Comparison of ENCODE assay signal across 16 cellular contexts in genomic region chr2:19846030-19846429, GRCh38.
"Had no signal": no experiment of that assay in that cellular context is flagged by ENCODE, and none has a peak within 500 bp of the region (broad histone marks: within the 10 kb centered on the region; RNA-seq: fewer than 3 reads in every experiment).

No MANE protein-coding gene starts in this region.

- H3K36me3 ChIP-seq: esophagus squamous epithelium, left lung had no signal

- ATAC-seq: activated CD4-positive, CD25-positive, alpha-beta regulatory T cell treated with anti-CD3 and anti-CD28 coated beads, Interleukin-2, amount 50 U/mL, for 24 hours; activated naive CD4-positive, alpha-beta T cell treated with anti-CD3 and anti-CD28 coated beads, Interleukin-2, amount 50 U/mL, for 72 hours; activated T-cell treated with anti-CD3 and anti-CD28 coated beads, Interleukin-2, amount 50 U/mL, for 4 hours; body of pancreas; foreskin keratinocyte; left lung had no signal

- H3K27ac Mint-ChIP-seq: activated naive CD4-positive, alpha-beta T cell treated with anti-CD3 and anti-CD28 coated beads, Interleukin-2, amount 50 U/mL, for 72 hours; nephron progenitor cell; stimulated activated naive CD8-positive, alpha-beta T cell treated with anti-CD3 and anti-CD28 coated beads, Interleukin-15, Interleukin-2, amounts not matched to agents 100 ng/mL and 50 ng/mL, for 24 hours had no signal

- H3K9me3 Mint-ChIP-seq: activated naive CD4-positive, alpha-beta T cell treated with anti-CD3 and anti-CD28 coated beads, Interleukin-2, amount 50 U/mL, for 72 hours; nephron progenitor cell; stimulated activated naive CD8-positive, alpha-beta T cell treated with anti-CD3 and anti-CD28 coated beads, Interleukin-15, Interleukin-2, amounts not matched to agents 100 ng/mL and 50 ng/mL, for 24 hours had no signal

- H3K27me3 ChIP-seq: body of pancreas, left lung, testis had no signal

- H3K9me3 ChIP-seq: body of pancreas, esophagus squamous epithelium, left lung, testis had no signal

- H3K36me3 Mint-ChIP-seq: activated naive CD4-positive, alpha-beta T cell treated with anti-CD3 and anti-CD28 coated beads, Interleukin-2, amount 50 U/mL, for 72 hours had no signal

- H3K4me3 ChIP-seq: body of pancreas, esophagus squamous epithelium, left lung, testis had no signal

- H3K4me3 Mint-ChIP-seq: activated T-cell treated with anti-CD3 and anti-CD28 coated beads, Interleukin-2, amount 50 U/mL, for 4 hours; nephron progenitor cell; stimulated activated naive CD8-positive, alpha-beta T cell treated with anti-CD3 and anti-CD28 coated beads, Interleukin-15, Interleukin-2, amounts not matched to agents 100 ng/mL and 50 ng/mL, for 24 hours had no signal

- H3K27ac ChIP-seq: body of pancreas, esophagus squamous epithelium, foreskin keratinocyte, left lung, testis had no signal

- H3K4me1 Mint-ChIP-seq: nephron progenitor cell had no signal

- DNase-seq: activated CD4-positive, alpha-beta T cell treated with anti-CD3 and anti-CD28 coated beads, Interleukin-2, amount 50 U/mL, for 4 hours; activated effector memory CD4-positive, alpha-beta T cell treated with anti-CD3 and anti-CD28 coated beads, Interleukin-2, amount 50 U/mL, for 16 hours; activated T-cell treated with anti-CD3 and anti-CD28 coated beads, Interleukin-2, amount 50 U/mL, for 4 hours; amniotic stem cell; esophagus squamous epithelium; left lung; mesendoderm; nephron progenitor cell; stimulated activated CD4-positive, alpha-beta T cell treated with anti-CD3 and anti-CD28 coated beads, Interleukin-15, amount 100 ng/mL, for 24 hours; stimulated activated CD4-positive, alpha-beta T cell treated with anti-CD3 and anti-CD28 coated beads, Interleukin-4, amount 100 ng/mL, for 24 hours; testis had no signal

- H3K4me1 ChIP-seq: body of pancreas, esophagus squamous epithelium, foreskin keratinocyte, left lung, testis had no signal
